11 cellular contexts compared by ENCODE assay signal in the genomic region with DNA sequence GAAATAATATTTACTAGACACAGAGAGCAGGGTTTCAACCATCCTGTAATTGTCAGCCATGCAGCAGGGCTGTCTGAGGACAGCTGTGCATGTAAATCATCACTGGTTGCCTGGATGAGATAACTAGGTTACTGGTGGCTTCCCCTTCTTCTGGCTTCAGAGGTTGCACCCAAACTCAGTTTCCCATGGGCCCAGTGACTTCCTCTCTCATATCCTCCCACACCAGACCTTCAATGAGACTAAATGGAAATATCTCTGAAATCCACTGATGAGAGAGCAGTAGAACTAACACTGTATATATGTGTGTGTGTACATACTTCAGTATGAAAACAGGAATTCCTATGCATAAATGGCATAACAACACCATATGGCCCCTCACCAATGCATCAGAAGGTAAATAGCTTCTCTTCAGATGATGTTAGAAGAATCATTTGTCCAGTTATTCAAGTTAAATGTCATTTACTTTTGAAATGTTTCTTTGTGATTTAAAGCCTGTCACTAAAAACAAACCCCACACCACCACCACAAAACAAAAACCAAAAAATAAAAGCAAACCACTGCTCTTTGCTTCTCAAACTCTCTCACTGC. TPM values are rescaled to one million over a fixed set of nuclear protein-coding genes. Genes with fewer than 3 reads are reported as not detected.
DNase-seq lines count a peak whose midpoint lies in the region; ATAC-seq and TF ChIP-seq lines count a peak whose summit lies in the region.
"Had no signal": no experiment of that assay in that cellular context is flagged by ENCODE, and none has a peak within 500 bp of the region (broad histone marks: within the 10 kb centered on the region; RNA-seq: fewer than 3 reads in every experiment).

No MANE protein-coding gene starts in this region.

- peak overlapping the region; percentile 38 for H3K4me3 Mint-ChIP-seq in natural killer cell
- H3K4me3 Mint-ChIP-seq in mesothelial cell of epicardium = no peak overlapping the region

- no peaks in the 10 kb centered on the region for H3K79me2 ChIP-seq in KMS-11 (ENCODE audit: insufficient read depth, low read depth)

- no peaks in the 10 kb centered on the region for H4K20me1 ChIP-seq in KMS-11 (ENCODE audit: insufficient read depth)

- H3K4me1 Mint-ChIP-seq in natural killer cell (peaks cover 20 to 24% of the 10 kb centered on the region in 2 donors), mesothelial cell of epicardium (no peaks in the 10 kb centered on the region)

- peak; percentile 41 for DNase-seq in NOMO-1 treated with DMSO at 0.1 percent for 48 hours (lab: John Stamatoyannopoulos, UW; ENCODE audit: unreplicated experiment)
- DNase-seq in NOMO-1 treated with dmso at 0.1 percent for 144 hours (lab: John Stamatoyannopoulos, UW; ENCODE audit: unreplicated experiment) = no peak
- DNase-seq in natural killer cell = no peak
- no peak for DNase-seq in DMS53 treated with DMSO at 0.1 percent for 48 hours (lab: John Stamatoyannopoulos, UW; ENCODE audit: unreplicated experiment)
- DNase-seq in mesothelial cell of epicardium (ENCODE audit: low spot score in 2 of 2, unreplicated experiment in 2 of 2) = no peak
- DNase-seq in mesenteric fat pad (ENCODE audit: low spot score) = no peak
- DNase-seq: ACHN had no signal

- H3K27ac ChIP-seq in KMS-11 = no peak overlapping the region
- H3K27ac ChIP-seq: epithelial cell of prostate had no signal

- H3K36me3 Mint-ChIP-seq in natural killer cell (no peaks in the 10 kb centered on the region), mesothelial cell of epicardium (no peaks in the 10 kb centered on the region)

- H3K4me1 ChIP-seq in KMS-11 (ENCODE audit: low read depth, poor library complexity, severe bottlenecking) = peaks cover 48% of the 10 kb centered on the region

- peak; percentile 79 for ATAC-seq in GM21825 (IDR thresholded peaks at IDR 0.05; ENCODE audit: unreplicated experiment)
- ATAC-seq in natural killer cell = peak in 1 of 3 donors; percentile 32

- H3K4me3 ChIP-seq in KMS-11 (IDR thresholded peaks at IDR 0.05; ENCODE audit: insufficient read depth, low read depth, low read length) = no peak overlapping the region

- no peaks in the 10 kb centered on the region for H3K36me3 ChIP-seq in KMS-11 (ENCODE audit: insufficient read depth)

- no peaks in the 10 kb centered on the region for H3K9me3 Mint-ChIP-seq in natural killer cell
- H3K9me3 Mint-ChIP-seq in mesothelial cell of epicardium = peaks cover under 1% of the 10 kb centered on the region

- H3K27me3 Mint-ChIP-seq in natural killer cell (ENCODE audit: low read depth in 2 of 2) = no peaks in the 10 kb centered on the region
- no peaks in the 10 kb centered on the region for H3K27me3 Mint-ChIP-seq in mesothelial cell of epicardium (ENCODE audit: low read depth)

- H3K4me2 ChIP-seq in KMS-11 = peak overlapping the region; percentile 26; the same call in 1 of the 2 replicates

- peak overlapping the region in 1 of 2 donors; percentile 25 for H3K27ac Mint-ChIP-seq in natural killer cell
- H3K27ac Mint-ChIP-seq in mesothelial cell of epicardium = no peak overlapping the region

- intact Hi-C loops in natural killer cell (cut with micrococcal nuclease) = loop anchor here (5.0 kb wide), 1 partner anchor 62 kb away; no protein-coding TSS in a partner anchor

- H3K27me3 ChIP-seq in KMS-11 (ENCODE audit: insufficient read depth, low read depth) = no peaks in the 10 kb centered on the region

- H3K9ac ChIP-seq in KMS-11 = no peak overlapping the region

- TF ChIP-seq CTCF in KMS-11 (conservative IDR thresholded peaks at IDR 0.05; ENCODE audit: low read depth, low read length) (no peak), natural killer cell (IDR thresholded peaks at IDR 0.05) (no peak), mesothelial cell of epicardium (IDR thresholded peaks at IDR 0.05; ENCODE audit: unreplicated experiment) (no peak)

- no peak overlapping the region for H2AFZ ChIP-seq in KMS-11 (ENCODE audit: low read depth)

RNA-seq across cellular contexts. Expression of a gene that starts 51.0 kb away (rescaled TPM):
- not detected for total RNA-seq in natural killer cell
- 1.1 to 2.1 TPM (median 1.7 TPM) in 3 replicates for total RNA-seq in mesothelial cell of epicardium
- 0.93 TPM for total RNA-seq in mesenteric fat pad
- total RNA-seq: HT1080 had no signal
